In genomic region chr1:35386290-35386689, GRCh38 we compare ENCODE assay signal across 23 cellular contexts.
DNase-seq lines count a peak whose midpoint lies in the region; ATAC-seq and TF ChIP-seq lines count a peak whose summit lies in the region.
"Had no signal": no experiment of that assay in that cellular context is flagged by ENCODE, and none has a peak within 500 bp of the region (broad histone marks: within the 10 kb centered on the region; RNA-seq: fewer than 3 reads in every experiment).

No MANE protein-coding gene starts in this region.

- no peaks in the 10 kb centered on the region for H3K9me3 ChIP-seq in T-helper 17 cell (ENCODE audit: control insufficient read depth, low read length, poor library complexity, severe bottlenecking)
- H3K9me3 ChIP-seq: BE2C had no signal

- H3K4me3 Mint-ChIP-seq in CD14-positive monocyte (no peak overlapping the region), T-helper 17 cell (no peak overlapping the region), endothelial cell (ENCODE audit: unreplicated experiment) (peak overlapping the region; percentile 48)
- H3K4me3 Mint-ChIP-seq: CD4-positive, alpha-beta T cell had no signal

- H3K36me3 Mint-ChIP-seq in CD14-positive monocyte (peaks cover 37 to 59% of the 10 kb centered on the region in 2 donors), T-helper 17 cell (ENCODE audit: low read depth) (no peaks in the 10 kb centered on the region), endothelial cell (ENCODE audit: low read depth, unreplicated experiment) (peaks cover 34% of the 10 kb centered on the region)

- peaks cover 24% of the 10 kb centered on the region for H3K4me1 Mint-ChIP-seq in CD14-positive monocyte
- no peaks in the 10 kb centered on the region for H3K4me1 Mint-ChIP-seq in T-helper 17 cell
- peaks cover 12% of the 10 kb centered on the region for H3K4me1 Mint-ChIP-seq in endothelial cell (ENCODE audit: unreplicated experiment)

- H3K9me3 Mint-ChIP-seq in CD14-positive monocyte (peaks cover 0 to 13% (median 7%) of the 10 kb centered on the region in 7 donors), endothelial cell (ENCODE audit: unreplicated experiment) (no peaks in the 10 kb centered on the region)
- H3K9me3 Mint-ChIP-seq: CD4-positive, alpha-beta T cell had no signal

- H3K27ac Mint-ChIP-seq in CD14-positive monocyte (peak overlapping the region in 4 of 7 donors; percentile 26 to 65 (median 62)), T-helper 17 cell (peak overlapping the region; percentile 45), endothelial cell (ENCODE audit: unreplicated experiment) (no peak overlapping the region)
- H3K27ac Mint-ChIP-seq: CD4-positive, alpha-beta T cell had no signal

- intact Hi-C loops in CD14-positive monocyte (cut with micrococcal nuclease): no loop called here

- DNase-seq in CD14-positive monocyte (ENCODE audit: low spot score) (no peak), ELF-1 (ENCODE audit: low read depth, low spot score) (peak; percentile 16), T-helper 17 cell (no peak), endothelial cell (ENCODE audit: low spot score) (no peak), cerebellar nuclear complex (lab: John Stamatoyannopoulos, UW) (no peak), hepatic stellate cell (ENCODE audit: low spot score) (no peak), nucleus accumbens (lab: John Stamatoyannopoulos, UW) (no peak), CD1c-positive myeloid dendritic cell (ENCODE audit: extremely low spot score) (no peak)
- DNase-seq: BE2C; CD4-positive, alpha-beta T cell; COR-L47; DND-41; GOT3; MM.1S; NCI-H1105; NCI-H146; NCI-H2029 treated with DMSO at 0.1 percent for 48 hours; NCI-H226; NCI-H510A treated with DMSO at 0.1 percent for 48 hours; NCI-H748 treated with DMSO at 0.1 percent for 48 hours; PC-9; RPMI8226; SHP77 had no signal

- ATAC-seq in T-helper 17 cell: no peak

- TF ChIP-seq CTCF in CD14-positive monocyte (IDR thresholded peaks at IDR 0.05): no peak
- no peak for TF ChIP-seq CTCF in endothelial cell (IDR thresholded peaks at IDR 0.05; ENCODE audit: unreplicated experiment)

- H3K27me3 Mint-ChIP-seq in CD14-positive monocyte (ENCODE audit: low read depth in 3 of 3): peaks cover 0 to 2% (median 0%) of the 10 kb centered on the region in 3 donors
- no peaks in the 10 kb centered on the region for H3K27me3 Mint-ChIP-seq in T-helper 17 cell
- H3K27me3 Mint-ChIP-seq in endothelial cell (ENCODE audit: unreplicated experiment): no peaks in the 10 kb centered on the region
- H3K27me3 Mint-ChIP-seq: CD4-positive, alpha-beta T cell had no signal
